ENCODE assay signal across 1 cellular context in the genomic region with DNA sequence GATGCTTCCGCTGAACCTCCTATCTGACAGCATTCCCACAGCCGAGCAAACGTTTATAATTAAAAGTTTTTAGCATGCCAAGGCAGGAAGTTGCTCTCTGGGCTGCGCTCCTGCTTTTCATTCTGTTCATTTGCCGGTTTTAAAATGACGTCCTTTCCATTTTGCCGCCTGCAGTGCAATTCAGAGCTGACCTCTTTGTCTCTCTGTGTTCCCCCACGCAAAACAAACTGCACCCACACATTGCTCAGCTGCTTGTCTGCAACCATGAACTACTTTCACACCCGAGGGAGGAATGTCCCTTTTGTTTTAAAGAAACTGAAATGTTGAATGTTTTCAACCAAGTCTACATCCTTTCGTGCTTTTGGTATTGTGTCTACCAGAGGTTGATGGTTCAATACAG.
TF ChIP-seq lines count a peak whose summit lies in the region.

No MANE protein-coding gene starts in this region.

TF ChIP-seq in H1, 55 proteins besides CTCF, POLR2A, EP300 and RAD21 (continued from another document):
- TF ChIP-seq RXRA (IDR thresholded peaks at IDR 0.05; ENCODE audit: insufficient read depth, low read depth, low read length): no peak
- TF ChIP-seq PHF8 (conservative IDR thresholded peaks at IDR 0.05; ENCODE audit: low read depth, low read length): no peak
- TF ChIP-seq SIN3A (conservative IDR thresholded peaks at IDR 0.05 in 1 of 2, IDR thresholded peaks at IDR 0.05 in 1 of 2; ENCODE audit: low read depth in 1 of 2, low read length in 2 of 2): no peak
- TF ChIP-seq KDM1A (IDR thresholded peaks at IDR 0.05; ENCODE audit: borderline replicate concordance, low read length): no peak
- TF ChIP-seq TEAD4 (IDR thresholded peaks at IDR 0.05; ENCODE audit: low read depth, low read length): no peak
- TF ChIP-seq TAF7 (optimal IDR thresholded peaks at IDR 0.05; ENCODE audit: borderline replicate concordance, low read depth, low read length): no peak
- TF ChIP-seq CHD2 (IDR thresholded peaks at IDR 0.05; ENCODE audit: low read length): no peak
- no peak for TF ChIP-seq SP1 (IDR thresholded peaks at IDR 0.05; ENCODE audit: low read depth, low read length)
- TF ChIP-seq, protein P1, sequence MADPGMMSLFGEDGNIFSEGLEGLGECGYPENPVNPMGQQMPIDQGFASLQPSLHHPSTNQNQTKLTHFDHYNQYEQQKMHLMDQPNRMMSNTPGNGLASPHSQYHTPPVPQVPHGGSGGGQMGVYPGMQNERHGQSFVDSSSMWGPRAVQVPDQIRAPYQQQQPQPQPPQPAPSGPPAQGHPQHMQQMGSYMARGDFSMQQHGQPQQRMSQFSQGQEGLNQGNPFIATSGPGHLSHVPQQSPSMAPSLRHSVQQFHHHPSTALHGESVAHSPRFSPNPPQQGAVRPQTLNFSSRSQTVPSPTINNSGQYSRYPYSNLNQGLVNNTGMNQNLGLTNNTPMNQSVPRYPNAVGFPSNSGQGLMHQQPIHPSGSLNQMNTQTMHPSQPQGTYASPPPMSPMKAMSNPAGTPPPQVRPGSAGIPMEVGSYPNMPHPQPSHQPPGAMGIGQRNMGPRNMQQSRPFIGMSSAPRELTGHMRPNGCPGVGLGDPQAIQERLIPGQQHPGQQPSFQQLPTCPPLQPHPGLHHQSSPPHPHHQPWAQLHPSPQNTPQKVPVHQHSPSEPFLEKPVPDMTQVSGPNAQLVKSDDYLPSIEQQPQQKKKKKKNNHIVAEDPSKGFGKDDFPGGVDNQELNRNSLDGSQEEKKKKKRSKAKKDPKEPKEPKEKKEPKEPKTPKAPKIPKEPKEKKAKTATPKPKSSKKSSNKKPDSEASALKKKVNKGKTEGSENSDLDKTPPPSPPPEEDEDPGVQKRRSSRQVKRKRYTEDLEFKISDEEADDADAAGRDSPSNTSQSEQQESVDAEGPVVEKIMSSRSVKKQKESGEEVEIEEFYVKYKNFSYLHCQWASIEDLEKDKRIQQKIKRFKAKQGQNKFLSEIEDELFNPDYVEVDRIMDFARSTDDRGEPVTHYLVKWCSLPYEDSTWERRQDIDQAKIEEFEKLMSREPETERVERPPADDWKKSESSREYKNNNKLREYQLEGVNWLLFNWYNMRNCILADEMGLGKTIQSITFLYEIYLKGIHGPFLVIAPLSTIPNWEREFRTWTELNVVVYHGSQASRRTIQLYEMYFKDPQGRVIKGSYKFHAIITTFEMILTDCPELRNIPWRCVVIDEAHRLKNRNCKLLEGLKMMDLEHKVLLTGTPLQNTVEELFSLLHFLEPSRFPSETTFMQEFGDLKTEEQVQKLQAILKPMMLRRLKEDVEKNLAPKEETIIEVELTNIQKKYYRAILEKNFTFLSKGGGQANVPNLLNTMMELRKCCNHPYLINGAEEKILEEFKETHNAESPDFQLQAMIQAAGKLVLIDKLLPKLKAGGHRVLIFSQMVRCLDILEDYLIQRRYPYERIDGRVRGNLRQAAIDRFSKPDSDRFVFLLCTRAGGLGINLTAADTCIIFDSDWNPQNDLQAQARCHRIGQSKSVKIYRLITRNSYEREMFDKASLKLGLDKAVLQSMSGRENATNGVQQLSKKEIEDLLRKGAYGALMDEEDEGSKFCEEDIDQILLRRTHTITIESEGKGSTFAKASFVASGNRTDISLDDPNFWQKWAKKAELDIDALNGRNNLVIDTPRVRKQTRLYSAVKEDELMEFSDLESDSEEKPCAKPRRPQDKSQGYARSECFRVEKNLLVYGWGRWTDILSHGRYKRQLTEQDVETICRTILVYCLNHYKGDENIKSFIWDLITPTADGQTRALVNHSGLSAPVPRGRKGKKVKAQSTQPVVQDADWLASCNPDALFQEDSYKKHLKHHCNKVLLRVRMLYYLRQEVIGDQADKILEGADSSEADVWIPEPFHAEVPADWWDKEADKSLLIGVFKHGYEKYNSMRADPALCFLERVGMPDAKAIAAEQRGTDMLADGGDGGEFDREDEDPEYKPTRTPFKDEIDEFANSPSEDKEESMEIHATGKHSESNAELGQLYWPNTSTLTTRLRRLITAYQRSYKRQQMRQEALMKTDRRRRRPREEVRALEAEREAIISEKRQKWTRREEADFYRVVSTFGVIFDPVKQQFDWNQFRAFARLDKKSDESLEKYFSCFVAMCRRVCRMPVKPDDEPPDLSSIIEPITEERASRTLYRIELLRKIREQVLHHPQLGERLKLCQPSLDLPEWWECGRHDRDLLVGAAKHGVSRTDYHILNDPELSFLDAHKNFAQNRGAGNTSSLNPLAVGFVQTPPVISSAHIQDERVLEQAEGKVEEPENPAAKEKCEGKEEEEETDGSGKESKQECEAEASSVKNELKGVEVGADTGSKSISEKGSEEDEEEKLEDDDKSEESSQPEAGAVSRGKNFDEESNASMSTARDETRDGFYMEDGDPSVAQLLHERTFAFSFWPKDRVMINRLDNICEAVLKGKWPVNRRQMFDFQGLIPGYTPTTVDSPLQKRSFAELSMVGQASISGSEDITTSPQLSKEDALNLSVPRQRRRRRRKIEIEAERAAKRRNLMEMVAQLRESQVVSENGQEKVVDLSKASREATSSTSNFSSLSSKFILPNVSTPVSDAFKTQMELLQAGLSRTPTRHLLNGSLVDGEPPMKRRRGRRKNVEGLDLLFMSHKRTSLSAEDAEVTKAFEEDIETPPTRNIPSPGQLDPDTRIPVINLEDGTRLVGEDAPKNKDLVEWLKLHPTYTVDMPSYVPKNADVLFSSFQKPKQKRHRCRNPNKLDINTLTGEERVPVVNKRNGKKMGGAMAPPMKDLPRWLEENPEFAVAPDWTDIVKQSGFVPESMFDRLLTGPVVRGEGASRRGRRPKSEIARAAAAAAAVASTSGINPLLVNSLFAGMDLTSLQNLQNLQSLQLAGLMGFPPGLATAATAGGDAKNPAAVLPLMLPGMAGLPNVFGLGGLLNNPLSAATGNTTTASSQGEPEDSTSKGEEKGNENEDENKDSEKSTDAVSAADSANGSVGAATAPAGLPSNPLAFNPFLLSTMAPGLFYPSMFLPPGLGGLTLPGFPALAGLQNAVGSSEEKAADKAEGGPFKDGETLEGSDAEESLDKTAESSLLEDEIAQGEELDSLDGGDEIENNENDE (IDR thresholded peaks at IDR 0.05; ENCODE audit: insufficient replicate concordance, low read length): no peak
- TF ChIP-seq SUZ12 (IDR thresholded peaks at IDR 0.05; ENCODE audit: low read length): no peak
- no peak for TF ChIP-seq ZNF274 (IDR thresholded peaks at IDR 0.05; ENCODE audit: borderline replicate concordance, extremely low read depth, low read length)
- no peak for TF ChIP-seq CHD1 (IDR thresholded peaks at IDR 0.05; ENCODE audit: low read depth, low read length)
- TF ChIP-seq, protein P2, sequence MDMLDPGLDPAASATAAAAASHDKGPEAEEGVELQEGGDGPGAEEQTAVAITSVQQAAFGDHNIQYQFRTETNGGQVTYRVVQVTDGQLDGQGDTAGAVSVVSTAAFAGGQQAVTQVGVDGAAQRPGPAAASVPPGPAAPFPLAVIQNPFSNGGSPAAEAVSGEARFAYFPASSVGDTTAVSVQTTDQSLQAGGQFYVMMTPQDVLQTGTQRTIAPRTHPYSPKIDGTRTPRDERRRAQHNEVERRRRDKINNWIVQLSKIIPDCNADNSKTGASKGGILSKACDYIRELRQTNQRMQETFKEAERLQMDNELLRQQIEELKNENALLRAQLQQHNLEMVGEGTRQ (IDR thresholded peaks at IDR 0.05; ENCODE audit: low read length): no peak
- TF ChIP-seq CREB1 (IDR thresholded peaks at IDR 0.05): no peak
- no peak for TF ChIP-seq FOSL1 (IDR thresholded peaks at IDR 0.05; ENCODE audit: insufficient read depth, low read depth, low read length)
TF ChIP-seq in H1: peak in this region for 0.
